Comparison of ENCODE assay signal across 1 cellular context in the genomic region with DNA sequence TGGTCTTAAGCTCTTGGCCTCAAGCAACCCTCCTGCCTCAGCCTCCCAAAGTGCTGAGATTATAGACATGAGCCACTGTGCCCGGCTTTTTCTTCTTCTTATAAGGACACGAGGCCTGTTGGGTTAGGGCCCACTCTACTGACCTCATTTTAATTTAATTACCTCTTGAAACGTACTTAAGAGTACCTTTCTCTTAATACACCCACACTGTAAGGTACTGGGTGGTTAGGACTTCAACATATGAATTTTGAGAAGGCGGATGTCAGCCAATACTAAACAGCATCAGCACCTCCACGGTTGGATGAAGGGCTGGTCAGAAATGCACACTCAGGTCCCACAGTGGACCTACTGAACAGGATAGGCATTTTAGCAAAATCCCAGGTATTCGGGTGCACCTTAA. TPM values are rescaled to one million over a fixed set of nuclear protein-coding genes. Genes with fewer than 3 reads are reported as not detected.
"Had no signal": no experiment of that assay in that cellular context is flagged by ENCODE, and none has a peak within 500 bp of the region (broad histone marks: within the 10 kb centered on the region; RNA-seq: fewer than 3 reads in every experiment).

No MANE protein-coding gene starts in this region.

RNA-seq across cellular contexts. Expression of a gene that starts 7.9 kb away (rescaled TPM):
- total RNA-seq: activated CD4-positive, alpha-beta T cell treated with anti-CD3 and anti-CD28 coated beads, Interleukin-2, amount 10 ng/mL, durations not matched to agents 24 days and 14 days had no signal
